25 cellular contexts compared by ENCODE assay signal in genomic region chr3:185488465-185488864, GRCh38. TPM values are rescaled to one million over a fixed set of nuclear protein-coding genes. Genes with fewer than 3 reads are reported as not detected.
DNase-seq lines count a peak whose midpoint lies in the region; ATAC-seq and TF ChIP-seq lines count a peak whose summit lies in the region.
"Had no signal": no experiment of that assay in that cellular context is flagged by ENCODE, and none has a peak within 500 bp of the region (broad histone marks: within the 10 kb centered on the region; RNA-seq: fewer than 3 reads in every experiment).

No MANE protein-coding gene starts in this region.

- ATAC-seq in right lobe of liver = peak; percentile 38 to 51 (median 46)
- ATAC-seq in upper lobe of right lung = peak; percentile 49
- no peak for ATAC-seq in HG03045 (IDR thresholded peaks at IDR 0.05; ENCODE audit: unreplicated experiment)
- ATAC-seq in GM18909 (IDR thresholded peaks at IDR 0.05; ENCODE audit: poor library complexity, unreplicated experiment) = no peak
- ATAC-seq: Panc1 had no signal

- no CpG with 5 or more reads among the region's 5 CpGs for WGBS in right lobe of liver (ENCODE audit: insufficient coverage, low coverage, low lambda C conversion rate, missing lambda C conversion rate)

- H3K4me3 ChIP-seq in right lobe of liver (no peak overlapping the region), upper lobe of right lung (no peak overlapping the region)
- H3K4me3 ChIP-seq: MG63 had no signal

- H3K36me3 ChIP-seq in right lobe of liver = peaks cover 0 to 12% (median 2%) of the 10 kb centered on the region in 4 donors
- H3K36me3 ChIP-seq in upper lobe of right lung = peaks cover 33% of the 10 kb centered on the region

- DNase-seq in NCI-H524 (lab: John Stamatoyannopoulos, UW) = peak; percentile 25 to 66
- DNase-seq in NCI-H524 treated with DMSO at 0.1 percent for 48 hours (lab: John Stamatoyannopoulos, UW) = no peak
- DNase-seq in cerebellar nuclear complex (lab: John Stamatoyannopoulos, UW) = peak; percentile 7 to 73
- DNase-seq in right lobe of liver = peak in 1 of 3 donors; percentile 58
- DNase-seq in upper lobe of right lung = peak; percentile 68
- no peak for DNase-seq in putamen (ENCODE audit: low spot score)
- DNase-seq: CD4-positive, CD25-positive, alpha-beta regulatory T cell; DMS 273 treated with DMSO at 0.1 percent for 48 hours; DMS79; EL; GF-D8; KG1; MG63; NCI-H1417; NCI-H1694; NCI-H2029 treated with DMSO at 0.1 percent for 48 hours; NCI-H2171; NCI-H226; NCI-H510A treated with DMSO at 0.1 percent for 48 hours; NCI-H774; SHP77 treated with DMSO at 0.1 percent for 48 hours had no signal

- intact Hi-C loops in right lobe of liver (cut with DNase I) (no loop called here), upper lobe of right lung (cut with DNase I) (no loop called here)

- H3K27ac ChIP-seq in right lobe of liver = peak overlapping the region in 2 of 3 donors; percentile 20 to 48
- no peak overlapping the region for H3K27ac ChIP-seq in upper lobe of right lung
- H3K27ac ChIP-seq: RWPE1 had no signal

- H3K4me1 ChIP-seq in right lobe of liver (peaks cover 0 to 20% (median 5%) of the 10 kb centered on the region in 4 donors), upper lobe of right lung (no peaks in the 10 kb centered on the region)

- H3K27me3 ChIP-seq in right lobe of liver (no peaks in the 10 kb centered on the region), upper lobe of right lung (no peaks in the 10 kb centered on the region)
- H3K27me3 ChIP-seq: MG63 had no signal

- no peaks in the 10 kb centered on the region for H3K9me3 ChIP-seq in right lobe of liver
- no peaks in the 10 kb centered on the region for H3K9me3 ChIP-seq in upper lobe of right lung
- H3K9me3 ChIP-seq: MG63 had no signal

- no peak for TF ChIP-seq POLR2A in right lobe of liver (IDR thresholded peaks at IDR 0.05)

- TF ChIP-seq CTCF in right lobe of liver (IDR thresholded peaks at IDR 0.05) (no peak), upper lobe of right lung (IDR thresholded peaks at IDR 0.05) (no peak)

RNA-seq across cellular contexts. Expression of gene TMEM41A, which starts 10.4 kb away (rescaled TPM):
- total RNA-seq in right lobe of liver (10 to 100 TPM; 11.6 to 21.9 (median 13.4) TPM), upper lobe of right lung (31.6 TPM)

Comparison
In these comparisons a context has a peak if more than half of its experiments do, and no peak if none do; other contexts are left out.
1. DNase-seq: peak in NCI-H524 (2 of 2), cerebellar nuclear complex (2 of 2) and upper lobe of right lung (single experiment); none in NCI-H524 treated with DMSO at 0.1 percent for 48 hours (single experiment) and putamen (single experiment).
2. ATAC-seq: peak in right lobe of liver (4 of 4) and upper lobe of right lung (single experiment); none in HG03045 (single experiment) and GM18909 (single experiment).